ENCODE assay signal across 1 cellular context in genomic region chr4:165112258-165113156, GRCh38.
A peak's percentile ranks its signal among the peaks of the same experiment; 100 is the strongest.
TF ChIP-seq lines count a peak whose summit lies in the region.

TSS of gene TMEM192 (minus strand) at chr4:165112860. CDS start at chr4:165112773, 87 bp downstream.

TF ChIP-seq in HepG2, 621 proteins besides CTCF, POLR2A, EP300 and RAD21 (continued from another document and continues in another):
- TF ChIP-seq ZNF512 (CRISPR knock-in tag; IDR thresholded peaks at IDR 0.05), result no peak
- peak; percentile 85 for TF ChIP-seq MTERF4 (CRISPR knock-in tag; IDR thresholded peaks at IDR 0.05)
- no peak for TF ChIP-seq ZFYVE20 (CRISPR knock-in tag; IDR thresholded peaks at IDR 0.05; ENCODE audit: borderline replicate concordance, low read depth)
- TF ChIP-seq ZNF891 (CRISPR knock-in tag; IDR thresholded peaks at IDR 0.05), result peak; percentile 38; the same call in 1 of the 2 replicates
- TF ChIP-seq PRDM4 (CRISPR knock-in tag; IDR thresholded peaks at IDR 0.05; ENCODE audit: borderline replicate concordance), result no peak
- 0 out of 2 replicates have a peak, but pooled peaks have one; percentile 41 for TF ChIP-seq TARDBP (CRISPR knock-in tag; IDR thresholded peaks at IDR 0.05)
- no peak for TF ChIP-seq PLRG1 (conservative IDR thresholded peaks at IDR 0.05)
- peak; percentile 92 for TF ChIP-seq ZNF687 (CRISPR knock-in tag; IDR thresholded peaks at IDR 0.05)
- peak; percentile 49; the same call in 1 of the 2 replicates for TF ChIP-seq ZBTB7A (CRISPR knock-in tag; IDR thresholded peaks at IDR 0.05)
- TF ChIP-seq SIN3A (IDR thresholded peaks at IDR 0.05; ENCODE audit: borderline replicate concordance, low read depth, low read length), result peak; percentile 55; the same call in 1 of the 2 replicates
- TF ChIP-seq MTA1 (CRISPR knock-in tag; IDR thresholded peaks at IDR 0.05; ENCODE audit: borderline replicate concordance), result peak; percentile 53; the same call in 1 of the 2 replicates
- TF ChIP-seq BORCS8-MEF2B (CRISPR knock-in tag; IDR thresholded peaks at IDR 0.05), result peak; percentile 65; the same call in 1 of the 2 replicates
- no peak for TF ChIP-seq ZNF703 (CRISPR knock-in tag; IDR thresholded peaks at IDR 0.05; ENCODE audit: borderline replicate concordance)
- TF ChIP-seq ZNF407 (CRISPR knock-in tag; IDR thresholded peaks at IDR 0.05; ENCODE audit: not compliant biosample characterization), result peak; percentile 71
- TF ChIP-seq ZBTB38 (CRISPR knock-in tag; IDR thresholded peaks at IDR 0.05), result peak; percentile 43; the same call in 1 of the 2 replicates
- peak; percentile 55; the same call in 1 of the 2 replicates for TF ChIP-seq SNAPC4 (CRISPR knock-in tag; IDR thresholded peaks at IDR 0.05)
- peak; percentile 91 for TF ChIP-seq POLR2AphosphoS5 (IDR thresholded peaks at IDR 0.05; ENCODE audit: low read depth, low read length)
- TF ChIP-seq ZNF563 (CRISPR knock-in tag; IDR thresholded peaks at IDR 0.05), result peak; percentile 93
- peak; percentile 79; the same call in 1 of the 2 replicates for TF ChIP-seq RFXAP (CRISPR knock-in tag; IDR thresholded peaks at IDR 0.05; ENCODE audit: borderline replicate concordance)
- TF ChIP-seq REST (IDR thresholded peaks at IDR 0.05; ENCODE audit: borderline replicate concordance in 1 of 2, low read depth in 1 of 2, low read length in 2 of 2), result 0 out of 4 replicates have a peak, but pooled peaks of 1 of the 2 experiments have one; percentile 33
- TF ChIP-seq ZNF737 (CRISPR knock-in tag; IDR thresholded peaks at IDR 0.05; ENCODE audit: borderline replicate concordance), result no peak
- TF ChIP-seq SALL1 (CRISPR knock-in tag; IDR thresholded peaks at IDR 0.05), result peak; percentile 33; the same call in 1 of the 2 replicates
- 0 out of 2 replicates have a peak, but pooled peaks have one; percentile 53 for TF ChIP-seq ZNF546 (CRISPR knock-in tag; conservative IDR thresholded peaks at IDR 0.05)
